ENCODE assay signal across 8 cellular contexts in genomic region chr22:41620646-41621098, GRCh38. TPM values are rescaled to one million over a fixed set of nuclear protein-coding genes. Genes with fewer than 3 reads are reported as not detected.
DNase-seq lines count a peak whose midpoint lies in the region; TF ChIP-seq lines count a peak whose summit lies in the region.

TSS of gene DESI1 (minus strand) at chr22:41621043. CDS start at chr22:41620839, 204 bp downstream.

- DNase-seq in NCI-H526 (lab: John Stamatoyannopoulos, UW) (peak; percentile 42 to 58), NCI-H526 treated with DMSO at 0.1 percent for 48 hours (lab: John Stamatoyannopoulos, UW) (no peak), HEK293T (ENCODE audit: extremely low spot score) (peak; percentile 24), NCI-H2171 treated with DMSO at 0.1 percent for 48 hours (lab: John Stamatoyannopoulos, UW) (peak; percentile 61), lung microvascular endothelial cell (ENCODE audit: low read depth in 2 of 2) (no peak), tibial artery (peak in 1 of 2 donors; percentile 43), DMS 273 (lab: John Stamatoyannopoulos, UW; ENCODE audit: unreplicated experiment) (no peak)

- peak within 1 kb of the TSS; percentile 97 for H3K27ac ChIP-seq in cingulate gyrus (ENCODE audit: low read depth, low read length)
- H3K27ac ChIP-seq in tibial artery: peak within 1 kb of the TSS; percentile 97 to 98

- intact Hi-C loops in tibial artery (cut with DNase I; ENCODE audit: low total_unique reads): loop anchor here (5.0 kb wide), 1 partner anchor 78 kb away; the partner anchor contains the start of gene POLR3H

- peaks cover 26 to 35% (median 28%) of the 10 kb centered on the region in 3 donors for H3K36me3 ChIP-seq in tibial artery

- no peaks in the 10 kb centered on the region for H3K9me3 ChIP-seq in tibial artery

- no peaks in the 10 kb centered on the region for H3K27me3 ChIP-seq in tibial artery

- POLR2A ChIA-PET in HEK293T (lab: Yijun Ruan, JAX): interaction anchor here (0.6 to 3.1 kb wide), 29 partner anchors 9 to 330 kb away, joined by 3 to 26 read pairs (median 6); partner anchors contain the start of genes CENPM, CSDC2, PMM1 and POLR3H

- CTCF ChIA-PET in HEK293T (lab: Yijun Ruan, JAX): no interaction called here

- TF ChIP-seq CTCF in tibial artery (IDR thresholded peaks at IDR 0.05): no peak

- H3K4me1 ChIP-seq in tibial artery: peaks cover 0 to 32% (median 21%) of the 10 kb centered on the region in 4 donors

- H3K4me3 ChIP-seq in tibial artery: peak within 1 kb of the TSS; percentile 92 to 96

TF ChIP-seq in HEK293T, 16 proteins besides CTCF, POLR2A, EP300 and RAD21:
- TF ChIP-seq PKNOX1 (IDR thresholded peaks at IDR 0.05) (no peak), ELF4 (IDR thresholded peaks at IDR 0.05) (no peak), CTBP1 (IDR thresholded peaks at IDR 0.05; ENCODE audit: borderline replicate concordance) (no peak), LEF1 (IDR thresholded peaks at IDR 0.05; ENCODE audit: borderline replicate concordance) (no peak)

RNA-seq across cellular contexts. Expression of gene DESI1, which starts in this region (rescaled TPM):
- 11.6 and 15.3 TPM in 2 replicates for total RNA-seq in lung microvascular endothelial cell

Comparison
In these comparisons a context has a peak if more than half of its experiments do, and no peak if none do; other contexts are left out.
1. DNase-seq: peak in NCI-H526 (2 of 2), HEK293T (single experiment) and NCI-H2171 treated with DMSO at 0.1 percent for 48 hours (single experiment); none in NCI-H526 treated with DMSO at 0.1 percent for 48 hours (single experiment), lung microvascular endothelial cell (0 of 2) and DMS 273 (single experiment).